Comparison of ENCODE assay signal across 9 cellular contexts in the genomic region with DNA sequence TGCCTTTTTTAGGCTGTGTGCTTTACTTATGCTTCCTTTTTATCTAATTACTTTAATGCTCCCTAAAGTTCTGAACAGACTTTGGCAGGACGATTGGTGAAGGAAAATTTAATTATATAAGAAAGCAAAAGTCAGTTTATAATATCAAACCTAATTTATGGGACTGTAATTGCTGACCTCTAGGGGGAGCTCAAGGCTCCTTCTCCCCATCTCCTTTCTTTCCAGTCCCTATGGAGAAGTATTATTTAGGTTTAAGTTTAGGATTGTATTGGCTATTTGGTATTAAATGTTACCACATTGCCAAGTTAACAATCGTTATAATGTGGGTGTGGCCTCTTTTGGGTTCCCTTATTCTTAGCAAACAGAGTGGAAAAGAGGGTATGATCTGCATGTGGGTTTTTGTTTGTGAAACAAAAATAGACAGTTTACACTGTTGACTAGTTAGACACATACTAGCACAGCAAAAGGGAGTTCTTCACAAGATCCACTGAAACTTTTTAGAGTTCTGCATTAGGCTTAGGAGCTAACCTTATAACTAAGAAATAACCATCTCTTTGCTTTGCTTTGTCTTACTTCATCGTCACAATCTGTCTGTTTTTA. TPM values are rescaled to one million over a fixed set of nuclear protein-coding genes. Genes with fewer than 3 reads are reported as not detected.
DNase-seq lines count a peak whose midpoint lies in the region; ATAC-seq, FAIRE-seq and TF ChIP-seq lines count a peak whose summit lies in the region.
"Had no signal": no experiment of that assay in that cellular context is flagged by ENCODE, and none has a peak within 500 bp of the region (broad histone marks: within the 10 kb centered on the region; RNA-seq: fewer than 3 reads in every experiment).

No MANE protein-coding gene starts in this region.

- peak; percentile 59 for FAIRE-seq in A204.1 (lab: Jason Lieb, UNC)
- FAIRE-seq: frontal cortex had no signal

- peaks cover 9% of the 10 kb centered on the region for H3K4me1 ChIP-seq in neural progenitor cell

- no peak for ATAC-seq in HG03135 (IDR thresholded peaks at IDR 0.05; ENCODE audit: unreplicated experiment)
- no peak for ATAC-seq in GM21723 (IDR thresholded peaks at IDR 0.05; ENCODE audit: unreplicated experiment)

- H3K4me3 Mint-ChIP-seq in neural progenitor cell: no peak overlapping the region

- H3K27ac ChIP-seq in neural progenitor cell: no peak overlapping the region

- DNase-seq in GM03348 (ENCODE audit: low spot score) (peak; percentile 65), NCI-H774 (lab: John Stamatoyannopoulos, UW) (peak; percentile 14), dermis blood vessel endothelial cell (peak; percentile 67), neural progenitor cell (ENCODE audit: low spot score) (peak; percentile 45)
- DNase-seq in stimulated activated CD8-positive, alpha-beta memory T cell treated with anti-CD3 and anti-CD28 coated beads, Interleukin-4, amount 100 ng/mL, for 48 hours: no peak

- H3K9me3 Mint-ChIP-seq in neural progenitor cell: peaks cover 2% of the 10 kb centered on the region

- H3K27me3 ChIP-seq in neural progenitor cell: no peaks in the 10 kb centered on the region

- H2AFZ ChIP-seq in neural progenitor cell (replicated peaks): peak overlapping the region; percentile 61

- no peak overlapping the region for H3K4me2 ChIP-seq in neural progenitor cell

- no peaks in the 10 kb centered on the region for H3F3A ChIP-seq in neural progenitor cell (ENCODE audit: low read depth)

- no peaks in the 10 kb centered on the region for H4K20me1 ChIP-seq in neural progenitor cell (ENCODE audit: low read depth)

- H3K4me3 ChIP-seq in neural progenitor cell: no peak overlapping the region

- H3K9ac ChIP-seq in neural progenitor cell: no peak overlapping the region

- H3K27ac Mint-ChIP-seq in neural progenitor cell: no peak overlapping the region

- peaks cover 2% of the 10 kb centered on the region for H3K27me3 Mint-ChIP-seq in neural progenitor cell (ENCODE audit: insufficient read depth, low read depth)

- H3K4me1 Mint-ChIP-seq in neural progenitor cell: peaks cover 7% of the 10 kb centered on the region

- TF ChIP-seq CTCF in neural progenitor cell (IDR thresholded peaks at IDR 0.05): peak; percentile 93

- no peaks in the 10 kb centered on the region for H3K36me3 ChIP-seq in neural progenitor cell

- H3K79me2 ChIP-seq in neural progenitor cell (ENCODE audit: low read depth): no peaks in the 10 kb centered on the region

- no peaks in the 10 kb centered on the region for H3K36me3 Mint-ChIP-seq in neural progenitor cell

- no peaks in the 10 kb centered on the region for H3K9me3 ChIP-seq in neural progenitor cell (ENCODE audit: low read depth)

RNA-seq across cellular contexts. Expression of a gene that starts 48.2 kb away (rescaled TPM):
- total RNA-seq in dermis blood vessel endothelial cell: 2.7 TPM in 2 replicates
- total RNA-seq in neural progenitor cell (ENCODE audit: low replicate concordance): 1.2 and 2.1 TPM in 2 replicates
